Comparison of ENCODE assay signal across 27 cellular contexts in genomic region chr19:27993619-27994018, GRCh38.
DNase-seq lines count a peak whose midpoint lies in the region; ATAC-seq, FAIRE-seq and TF ChIP-seq lines count a peak whose summit lies in the region.
"Had no signal": no experiment of that assay in that cellular context is flagged by ENCODE, and none has a peak within 500 bp of the region (broad histone marks: within the 10 kb centered on the region; RNA-seq: fewer than 3 reads in every experiment).

No MANE protein-coding gene starts in this region.

- TF ChIP-seq POLR2A in A549 (IDR thresholded peaks at IDR 0.05; ENCODE audit: low read length) = no peak
- TF ChIP-seq POLR2A in GM12878 (IDR thresholded peaks at IDR 0.05; ENCODE audit: low read depth, low read length) = no peak

- no peak for ATAC-seq in A549
- ATAC-seq in GM12878 = peak; percentile 57
- ATAC-seq in GM18868 (IDR thresholded peaks at IDR 0.05; ENCODE audit: unreplicated experiment) = no peak
- no peak for ATAC-seq in HG03196 (IDR thresholded peaks at IDR 0.05; ENCODE audit: unreplicated experiment)

- H3K27me3 ChIP-seq in GM12878 (replicated peaks in 1 of 2; ENCODE audit: control insufficient read depth in 2 of 2, insufficient read depth in 2 of 2, low read length in 1 of 2) = no peaks in the 10 kb centered on the region
- H3K27me3 ChIP-seq: BE2C; BLaER1 treated with 17β-estradiol and CSF1 and Interleukin-3, amounts not matched to agents 10 nM and 100 nM had no signal

- no peak overlapping the region for H3K27ac ChIP-seq in A549
- peak overlapping the region; percentile 25 for H3K27ac ChIP-seq in GM12878 (ENCODE audit: control insufficient read depth, insufficient read depth)
- H3K27ac ChIP-seq: 22Rv1; BLaER1 treated with 17β-estradiol and CSF1 and Interleukin-3, amounts not matched to agents 10 nM and 100 nM had no signal

- H2AFZ ChIP-seq in GM12878 (ENCODE audit: control insufficient read depth, low read depth, low read length) = no peak overlapping the region

- SMC1A ChIA-PET in GM12878 (lab: Charles Lee; ENCODE audit: uncharacterized antibody, unreplicated experiment) = interaction anchor here (0.6 to 3.9 kb wide), 9 partner anchors 12 to 400 kb away, joined by 3 to 28 read pairs (median 9); no protein-coding TSS in a partner anchor

- H3K27ac Mint-ChIP-seq in nephron = peak overlapping the region; percentile 93 to 97 (median 96)
- H3K27ac Mint-ChIP-seq: CD14-positive monocyte; CD4-positive, alpha-beta T cell; CD8-positive, alpha-beta memory T cell; HFFc6 had no signal

- DNase-seq in A549 (ENCODE audit: low read depth in 1 of 2, low spot score in 1 of 2) (no peak), NCI-H526 treated with DMSO at 0.1 percent for 48 hours (lab: John Stamatoyannopoulos, UW) (peak; percentile 90), GM12878 (ENCODE audit: low read depth, low spot score) (no peak), NCI-H82 treated with DMSO at 0.1 percent for 48 hours (lab: John Stamatoyannopoulos, UW; ENCODE audit: unreplicated experiment) (no peak), epidermal melanocyte (ENCODE audit: insufficient read length, low spot score) (no peak)
- DNase-seq: ACHN; AML-193; BE2C; CD4-positive, alpha-beta T cell; CD8-positive, alpha-beta memory T cell; DMS 273 treated with DMSO at 0.1 percent for 48 hours; DMS79; EL; GDM1; GOT3; HFFc6 had no signal

- H3K9me3 ChIP-seq in A549 (no peaks in the 10 kb centered on the region; the same call in 2 of the 3 replicates), GM12878 (replicated peaks; ENCODE audit: control insufficient read depth, insufficient read depth, low read length) (no peaks in the 10 kb centered on the region)
- H3K9me3 ChIP-seq: BE2C; BLaER1 treated with 17β-estradiol and CSF1 and Interleukin-3, amounts not matched to agents 10 nM and 100 nM had no signal

- H3K27me3 Mint-ChIP-seq in nephron (ENCODE audit: low read depth) = peaks cover 6% of the 10 kb centered on the region
- H3K27me3 Mint-ChIP-seq: CD4-positive, alpha-beta T cell had no signal

- CTCF ChIA-PET in A549 (lab: Yijun Ruan, JAX) (interaction anchor here (0.6 to 2.3 kb wide), 4 partner anchors 10 to 1059 kb away, joined by 3 to 10 read pairs (median 5); no protein-coding TSS in a partner anchor), GM12878 (lab: Yijun Ruan, JAX) (interaction anchor here (0.7 to 2.2 kb wide), 7 partner anchors 16 to 758 kb away, joined by 3 to 15 read pairs (median 5); no protein-coding TSS in a partner anchor)

- H3K4me1 Mint-ChIP-seq in nephron = peaks cover 19% of the 10 kb centered on the region
- H3K4me1 Mint-ChIP-seq: CD14-positive monocyte; CD8-positive, alpha-beta memory T cell had no signal

- no peak overlapping the region for H3K4me3 Mint-ChIP-seq in nephron
- H3K4me3 Mint-ChIP-seq: CD14-positive monocyte; CD4-positive, alpha-beta T cell; CD8-positive, alpha-beta memory T cell; HFFc6 had no signal

- BruUV-seq in GM12878 (replicated peaks; lab: Mats Ljungman, UMichigan) = no TSS peak

- peak; percentile 51 for FAIRE-seq in A549 (lab: Jason Lieb, UNC)
- no peak for FAIRE-seq in GM12878 (lab: Jason Lieb, UNC)
- FAIRE-seq: A204.1, D721Med, GM12892, H54 had no signal

- H3K4me1 ChIP-seq in A549 (no peaks in the 10 kb centered on the region), GM12878 (ENCODE audit: control insufficient read depth, insufficient read depth, low read length) (no peaks in the 10 kb centered on the region; the same call in 1 of the 2 replicates)
- H3K4me1 ChIP-seq: BE2C, HAP-1 had no signal

- H3K36me3 ChIP-seq in GM12878 (ENCODE audit: control insufficient read depth in 2 of 2, insufficient read depth in 2 of 2, low read length in 1 of 2) = no peaks in the 10 kb centered on the region
- H3K36me3 ChIP-seq: BE2C; BLaER1 treated with 17β-estradiol and CSF1 and Interleukin-3, amounts not matched to agents 10 nM and 100 nM; HAP-1 had no signal

- no peaks in the 10 kb centered on the region for H3K9me3 Mint-ChIP-seq in nephron
- H3K9me3 Mint-ChIP-seq: CD4-positive, alpha-beta T cell; CD8-positive, alpha-beta memory T cell had no signal

- no peak for TF ChIP-seq RAD21 in A549 (conservative IDR thresholded peaks at IDR 0.05 in 1 of 2, IDR thresholded peaks at IDR 0.05 in 1 of 2)
- no peak for TF ChIP-seq RAD21 in GM12878 (IDR thresholded peaks at IDR 0.05; ENCODE audit: insufficient read depth, low read depth, low read length)

- H3K4me3 ChIP-seq in A549 (no peak overlapping the region), GM12878 (no peak overlapping the region)
- H3K4me3 ChIP-seq: BLaER1 treated with 17β-estradiol and CSF1 and Interleukin-3, amounts not matched to agents 10 nM and 100 nM; HAP-1 had no signal

- in situ Hi-C loops in GM12878 (cut with MboI) = no loop called here

- POLR2A ChIA-PET in A549 (lab: Yijun Ruan, JAX) (no interaction called here), GM12878 (lab: Charles Lee) (interaction anchor here (0.7 to 1.4 kb wide), 3 partner anchors 20 to 105 kb away, joined by 3 to 4 read pairs (median 4); no protein-coding TSS in a partner anchor)

- no peaks in the 10 kb centered on the region for H4K20me1 ChIP-seq in GM12878 (ENCODE audit: control insufficient read depth, insufficient read depth)
- H4K20me1 ChIP-seq: BLaER1 treated with 17β-estradiol and CSF1 and Interleukin-3, amounts not matched to agents 10 nM and 100 nM had no signal

- RAD21 ChIA-PET in GM12878 (lab: Charles Lee; ENCODE audit: unreplicated experiment) = interaction anchor here (0.7 to 3.1 kb wide), 7 partner anchors 12 to 81 kb away, joined by 3 to 14 read pairs (median 5); no protein-coding TSS in a partner anchor

- TF ChIP-seq EP300 in A549 (IDR thresholded peaks at IDR 0.05) (no peak), GM12878 (IDR thresholded peaks at IDR 0.05; ENCODE audit: borderline replicate concordance in 1 of 2, control insufficient read depth in 1 of 2, low read depth in 2 of 2, low read length in 2 of 2) (no peak)

- TF ChIP-seq CTCF in A549 (IDR thresholded peaks at IDR 0.05) (no peak), GM12878 (IDR thresholded peaks at IDR 0.05 in 2 of 3, conservative IDR thresholded peaks at IDR 0.05 in 1 of 3; ENCODE audit: control insufficient read depth in 2 of 3, extremely low read depth in 1 of 3, insufficient read depth in 1 of 3, low read depth in 3 of 3, low read length in 3 of 3) (no peak), nephron (IDR thresholded peaks at IDR 0.05; ENCODE audit: unreplicated experiment in 3 of 3) (no peak)

- WGBS in A549 (ENCODE audit: missing lambda C conversion rate) = 2% methylated on average over 2 of the region's 2 CpGs
- 3% methylated on average over 2 of the region's 2 CpGs for WGBS in GM12878 (ENCODE audit: insufficient coverage, insufficient replicate concordance, low lambda C conversion rate, missing lambda C conversion rate)

- H3K9ac ChIP-seq in GM12878 (ENCODE audit: control insufficient read depth, insufficient read depth, low read length) = no peak overlapping the region
- H3K9ac ChIP-seq: BLaER1 treated with 17β-estradiol and CSF1 and Interleukin-3, amounts not matched to agents 10 nM and 100 nM had no signal

- H3K36me3 Mint-ChIP-seq in nephron (ENCODE audit: low read depth) = no peaks in the 10 kb centered on the region
- H3K36me3 Mint-ChIP-seq: CD14-positive monocyte; CD8-positive, alpha-beta memory T cell had no signal

- no peaks in the 10 kb centered on the region for H3K79me2 ChIP-seq in GM12878 (ENCODE audit: control insufficient read depth, insufficient read depth, low read length)

- H3K4me2 ChIP-seq in A549 = no peak overlapping the region
- no peak overlapping the region for H3K4me2 ChIP-seq in GM12878 (ENCODE audit: control insufficient read depth, insufficient read depth)
- H3K4me2 ChIP-seq: BLaER1 treated with 17β-estradiol and CSF1 and Interleukin-3, amounts not matched to agents 10 nM and 100 nM had no signal

- intact Hi-C loops in GM12878 (cut with micrococcal nuclease; ENCODE audit: unreplicated experiment) = no loop called here

TF ChIP-seq in A549, 52 proteins besides CTCF, POLR2A, EP300 and RAD21 (continues in another document):
- TF ChIP-seq HMGXB4 (CRISPR knock-in tag; IDR thresholded peaks at IDR 0.05; ENCODE audit: borderline replicate concordance) = no peak

TF ChIP-seq in GM12878, 131 proteins besides CTCF, POLR2A, EP300 and RAD21:
- TF ChIP-seq EZH2 (IDR thresholded peaks at IDR 0.05; ENCODE audit: borderline replicate concordance, control insufficient read depth, low read depth, low read length) = no peak
- TF ChIP-seq SPI1 (IDR thresholded peaks at IDR 0.05; ENCODE audit: borderline replicate concordance, insufficient read depth, low read depth, low read length) = no peak
- no peak for TF ChIP-seq POU2F2 (IDR thresholded peaks at IDR 0.05; ENCODE audit: borderline replicate concordance, low read depth, low read length)
- TF ChIP-seq STAT1 (conservative IDR thresholded peaks at IDR 0.05) = no peak
- TF ChIP-seq TCF7 (IDR thresholded peaks at IDR 0.05; ENCODE audit: borderline replicate concordance) = no peak
- no peak for TF ChIP-seq TBL1XR1 (IDR thresholded peaks at IDR 0.05; ENCODE audit: low read depth, low read length)
TF ChIP-seq in GM12878: peak in this region for 0.
